ENCODE assay signal across 10 cellular contexts in the genomic region with DNA sequence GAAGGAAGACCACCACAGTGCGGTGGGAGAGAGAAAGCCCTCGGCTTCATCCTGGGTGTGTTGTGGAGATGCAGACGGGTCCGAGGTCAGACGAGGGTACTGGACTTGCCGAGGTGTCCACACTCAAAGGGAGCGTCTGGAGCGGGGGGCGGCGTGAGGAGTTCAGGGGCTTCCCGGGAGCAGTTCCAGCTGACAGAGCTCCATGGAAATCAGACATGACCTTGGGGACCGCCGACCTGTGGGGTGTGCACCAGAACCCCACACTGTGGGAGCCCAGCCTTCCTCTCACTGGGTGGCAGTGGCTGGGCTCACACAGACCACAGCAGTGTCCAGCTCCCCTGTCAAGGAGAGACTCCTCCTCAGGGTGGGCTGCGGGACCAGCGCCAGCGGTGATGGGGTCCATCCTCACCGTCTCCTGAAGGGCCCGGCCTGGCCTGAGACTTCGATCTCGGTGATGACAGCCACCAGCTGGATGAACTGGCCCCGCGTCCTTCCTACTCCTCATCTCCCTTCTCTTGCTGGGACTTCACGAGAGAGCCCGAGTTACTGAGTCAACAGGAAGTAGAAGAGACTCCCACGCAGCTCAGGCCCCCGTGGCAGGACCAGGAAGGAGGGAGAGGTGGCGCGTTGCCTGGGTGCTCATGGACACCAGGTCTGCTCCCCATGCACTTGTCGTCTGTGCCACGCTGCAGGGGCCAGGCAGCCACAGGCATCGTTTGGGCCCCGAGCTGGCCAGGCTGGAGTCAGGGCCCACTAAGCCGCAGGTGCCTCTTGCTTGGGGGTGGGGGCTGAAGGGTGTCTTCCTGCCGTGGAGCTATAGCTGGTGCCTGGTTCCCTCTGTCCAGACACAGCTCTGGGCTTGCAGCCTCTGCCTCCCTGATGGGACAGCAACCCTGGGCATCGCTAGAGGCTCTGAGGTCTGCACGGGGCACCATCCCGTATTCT.
A peak's percentile ranks its signal among the peaks of the same experiment; 100 is the strongest.
DNase-seq lines count a peak whose midpoint lies in the region; ATAC-seq and TF ChIP-seq lines count a peak whose summit lies in the region.
"Had no signal": no experiment of that assay in that cellular context is flagged by ENCODE, and none has a peak within 500 bp of the region (broad histone marks: within the 10 kb centered on the region; RNA-seq: fewer than 3 reads in every experiment).

No MANE protein-coding gene starts in this region.

- no peaks in the 10 kb centered on the region for H3K36me3 Mint-ChIP-seq in Caco-2 (ENCODE audit: insufficient read depth, unreplicated experiment)

- peak; percentile 61 for DNase-seq in activated effector memory CD4-positive, alpha-beta T cell treated with anti-CD3 and anti-CD28 coated beads, Interleukin-2, amount 50 U/mL, for 16 hours
- DNase-seq in activated effector memory CD4-positive, alpha-beta T cell treated with Interleukin-2 at 50 U/mL for 16 hours, result no peak
- DNase-seq in WERI-Rb-1 (peak; percentile 11), kidney tubule cell (ENCODE audit: low spot score) (peak; percentile 76), transverse colon (peak; percentile 20), Caco-2 (no peak), SIG-M5 (lab: John Stamatoyannopoulos, UW) (no peak)
- DNase-seq: activated T-cell treated with anti-CD3 and anti-CD28 coated beads, Interleukin-2, amount 50 U/mL, for 72 hours had no signal

- no peaks in the 10 kb centered on the region for H3K27me3 Mint-ChIP-seq in Caco-2 (ENCODE audit: insufficient read depth, unreplicated experiment)

- no peaks in the 10 kb centered on the region for H3K9me3 Mint-ChIP-seq in Caco-2 (ENCODE audit: unreplicated experiment)

- no peak overlapping the region for H3K4me3 Mint-ChIP-seq in Caco-2 (ENCODE audit: unreplicated experiment)
- H3K4me3 Mint-ChIP-seq: activated T-cell treated with anti-CD3 and anti-CD28 coated beads, Interleukin-2, amount 50 U/mL, for 72 hours had no signal

- no peaks in the 10 kb centered on the region for H3K27me3 ChIP-seq in WERI-Rb-1 (ENCODE audit: insufficient read depth, low read depth, severe bottlenecking)
- H3K27me3 ChIP-seq in transverse colon, result no peaks in the 10 kb centered on the region
- H3K27me3 ChIP-seq in Caco-2 (replicated peaks; ENCODE audit: control insufficient read depth, insufficient read depth, low read length), result no peaks in the 10 kb centered on the region

- ATAC-seq in HG03460 (IDR thresholded peaks at IDR 0.05; ENCODE audit: unreplicated experiment), result no peak

- BruUV-seq in Caco-2 (replicated peaks; lab: Mats Ljungman, UMichigan), result no TSS peak

- TF ChIP-seq CTCF in WERI-Rb-1 (IDR thresholded peaks at IDR 0.05; ENCODE audit: low read depth, low read length) (no peak), transverse colon (IDR thresholded peaks at IDR 0.05) (no peak), Caco-2 (IDR thresholded peaks at IDR 0.05; ENCODE audit: insufficient read depth in 1 of 2, low read depth in 1 of 2, low read length in 1 of 2, severe bottlenecking in 1 of 2, unreplicated experiment in 1 of 2) (no peak)

- H3K4me1 ChIP-seq in transverse colon, result peaks cover 12 to 28% (median 16%) of the 10 kb centered on the region in 4 donors
- H3K4me1 ChIP-seq in Caco-2, result no peaks in the 10 kb centered on the region
- H3K4me1 ChIP-seq: HAP-1 had no signal

- CTCF ChIA-PET in Caco-2 (lab: Charles Lee), result no interaction called here

- H3K4me1 Mint-ChIP-seq in Caco-2 (ENCODE audit: low read depth, unreplicated experiment), result no peaks in the 10 kb centered on the region

- H3K27ac Mint-ChIP-seq in Caco-2 (ENCODE audit: unreplicated experiment), result no peak overlapping the region
- H3K27ac Mint-ChIP-seq: activated T-cell treated with anti-CD3 and anti-CD28 coated beads, Interleukin-2, amount 50 U/mL, for 72 hours had no signal

- POLR2A ChIA-PET in Caco-2 (lab: Charles Lee), result no interaction called here

- in situ Hi-C loops in transverse colon (cut with MboI; ENCODE audit: low pct_ligation_motif_present in 1 of 4, low pct_unique_long_range_greater_than_20kb in 1 of 4, low sequenced_read_pairs in 3 of 4), result no loop called here

- H3K4me3 ChIP-seq in WERI-Rb-1 (ENCODE audit: low read depth, low read length), result no peak overlapping the region
- H3K4me3 ChIP-seq in transverse colon, result no peak overlapping the region
- H3K4me3 ChIP-seq in Caco-2 (ENCODE audit: low read depth, low read length), result no peak overlapping the region
- H3K4me3 ChIP-seq: HAP-1 had no signal

- intact Hi-C loops in transverse colon (cut with DNase I; ENCODE audit: low total_unique reads), result no loop called here
- intact Hi-C loops in Caco-2 (cut with micrococcal nuclease; ENCODE audit: unreplicated experiment), result no loop called here

- H3K36me3 ChIP-seq in WERI-Rb-1, result no peaks in the 10 kb centered on the region
- no peaks in the 10 kb centered on the region for H3K36me3 ChIP-seq in transverse colon
- H3K36me3 ChIP-seq in Caco-2 (ENCODE audit: control insufficient read depth, insufficient read depth, low read length), result no peaks in the 10 kb centered on the region
- H3K36me3 ChIP-seq: HAP-1 had no signal

- peaks cover 16% of the 10 kb centered on the region for H3K9me3 ChIP-seq in WERI-Rb-1 (ENCODE audit: severe bottlenecking)
- peaks cover 0 to 13% of the 10 kb centered on the region in 2 donors for H3K9me3 ChIP-seq in transverse colon
- H3K9me3 ChIP-seq in Caco-2, result no peaks in the 10 kb centered on the region

- H3K27ac ChIP-seq in WERI-Rb-1, result peak overlapping the region; percentile 69
- H3K27ac ChIP-seq in transverse colon, result peak overlapping the region in 1 of 4 donors; percentile 65

- no peak for TF ChIP-seq POLR2A in transverse colon (IDR thresholded peaks at IDR 0.05)

- no peak for TF ChIP-seq EP300 in transverse colon (IDR thresholded peaks at IDR 0.05; ENCODE audit: low read depth)

- 78 to 80% methylated on average over 2 to 33 of the region's 37 CpGs for WGBS in transverse colon (ENCODE audit: low coverage in 1 of 2), 2 donors

Comparison
In these comparisons a context has a peak if more than half of its experiments do, and no peak if none do; other contexts are left out.
1. DNase-seq: peak in activated effector memory CD4-positive, alpha-beta T cell treated with anti-CD3 and anti-CD28 coated beads, Interleukin-2, amount 50 U/mL, for 16 hours (single experiment), WERI-Rb-1 (single experiment), kidney tubule cell (single experiment) and transverse colon (single experiment); none in activated effector memory CD4-positive, alpha-beta T cell treated with Interleukin-2 at 50 U/mL for 16 hours (single experiment), Caco-2 (0 of 2) and SIG-M5 (single experiment).